In genomic region chr1:207873055-207873890, GRCh38 we compare ENCODE assay signal across 1 cellular context.
TF ChIP-seq lines count a peak whose summit lies in the region.

No MANE protein-coding gene starts in this region.

TF ChIP-seq in K562, 482 proteins besides CTCF, POLR2A, EP300 and RAD21 (continued from another document and continues in another):
- no peak for TF ChIP-seq MLX (CRISPR knock-in tag; conservative IDR thresholded peaks at IDR 0.05)
- no peak for TF ChIP-seq HNRNPUL1 (IDR thresholded peaks at IDR 0.05; ENCODE audit: low read length)
- no peak for TF ChIP-seq U2AF1 (optimal IDR thresholded peaks at IDR 0.05; ENCODE audit: low read depth, low read length)
- TF ChIP-seq GTF3C2 (IDR thresholded peaks at IDR 0.05; ENCODE audit: borderline replicate concordance, extremely low read depth, insufficient read length): no peak
- TF ChIP-seq HNRNPK (IDR thresholded peaks at IDR 0.05; ENCODE audit: low read depth, low read length, poor library complexity, severe bottlenecking): no peak
- no peak for TF ChIP-seq ZNF274 (IDR thresholded peaks at IDR 0.05; ENCODE audit: borderline replicate concordance, low read depth, low read length)
- no peak for TF ChIP-seq CEBPZ (IDR thresholded peaks at IDR 0.05; ENCODE audit: borderline replicate concordance, low read depth, low read length)
- no peak for TF ChIP-seq RBM17 (IDR thresholded peaks at IDR 0.05; ENCODE audit: borderline replicate concordance, low read depth, low read length)
- TF ChIP-seq ZNF318 (IDR thresholded peaks at IDR 0.05; ENCODE audit: borderline replicate concordance in 1 of 2, low read depth in 1 of 2): no peak
- no peak for TF ChIP-seq SUPT5H (IDR thresholded peaks at IDR 0.05)
- peak; percentile 91 for TF ChIP-seq ZNF766 (CRISPR knock-in tag; conservative IDR thresholded peaks at IDR 0.05)
- TF ChIP-seq CBX1 (IDR thresholded peaks at IDR 0.05; ENCODE audit: low read depth): no peak
- TF ChIP-seq RBM34 (IDR thresholded peaks at IDR 0.05; ENCODE audit: borderline replicate concordance, insufficient read depth, low read length): no peak
- TF ChIP-seq SETDB1 (IDR thresholded peaks at IDR 0.05; ENCODE audit: low read length): no peak
- no peak for TF ChIP-seq MITF (IDR thresholded peaks at IDR 0.05)
- no peak for TF ChIP-seq ATF3 (IDR thresholded peaks at IDR 0.05)
- no peak for TF ChIP-seq ATF3 (CRISPR knock-in tag; conservative IDR thresholded peaks at IDR 0.05)
- TF ChIP-seq MTA1 (IDR thresholded peaks at IDR 0.05; ENCODE audit: borderline replicate concordance): 0 out of 2 replicates have a peak, but pooled peaks have one; percentile 35
- TF ChIP-seq ZBTB7A (IDR thresholded peaks at IDR 0.05; ENCODE audit: borderline replicate concordance, control insufficient read depth, low read depth, low read length): no peak
- no peak for TF ChIP-seq ETV1 (tag; conservative IDR thresholded peaks at IDR 0.05; ENCODE audit: low read depth)
- no peak for TF ChIP-seq CREM (IDR thresholded peaks at IDR 0.05; ENCODE audit: low read depth)
- TF ChIP-seq BRD9 (IDR thresholded peaks at IDR 0.05; ENCODE audit: low read depth, partially characterized antibody): no peak
- TF ChIP-seq SFPQ (IDR thresholded peaks at IDR 0.05; ENCODE audit: low read depth, low read length): no peak
- no peak for TF ChIP-seq L3MBTL2 (IDR thresholded peaks at IDR 0.05)
- TF ChIP-seq ZNF408 (CRISPR knock-in tag; IDR thresholded peaks at IDR 0.05; ENCODE audit: low read depth): no peak
- no peak for TF ChIP-seq NKRF (IDR thresholded peaks at IDR 0.05; ENCODE audit: borderline replicate concordance)
- no peak for TF ChIP-seq GABPB2 (CRISPR knock-in tag; conservative IDR thresholded peaks at IDR 0.05)
- no peak for TF ChIP-seq ZNF324 (CRISPR knock-in tag; IDR thresholded peaks at IDR 0.05)
- no peak for TF ChIP-seq FOXJ3 (CRISPR knock-in tag; IDR thresholded peaks at IDR 0.05)
- TF ChIP-seq FOXP4 (CRISPR knock-in tag; IDR thresholded peaks at IDR 0.05; ENCODE audit: borderline replicate concordance): no peak
- TF ChIP-seq DDX20 (tag; IDR thresholded peaks at IDR 0.05; ENCODE audit: low read depth): no peak
